ENCODE assay signal across 1 cellular context in genomic region chr4:54066718-54067129, GRCh38.
TF ChIP-seq lines count a peak whose summit lies in the region.

No MANE protein-coding gene starts in this region.

TF ChIP-seq in IMR-90, 13 proteins besides CTCF, POLR2A, EP300 and RAD21:
- TF ChIP-seq BHLHE40 (IDR thresholded peaks at IDR 0.05; ENCODE audit: low read depth, low read length) = no peak
- TF ChIP-seq CHD1 (IDR thresholded peaks at IDR 0.05; ENCODE audit: low read depth, low read length) = no peak
- no peak for TF ChIP-seq CEBPB (IDR thresholded peaks at IDR 0.05; ENCODE audit: low read depth, low read length)
- TF ChIP-seq MXI1 (IDR thresholded peaks at IDR 0.05; ENCODE audit: borderline replicate concordance, low read depth, low read length) = no peak
- TF ChIP-seq MAFK (IDR thresholded peaks at IDR 0.05; ENCODE audit: low read depth, low read length) = no peak
- TF ChIP-seq ELK1 (IDR thresholded peaks at IDR 0.05; ENCODE audit: borderline replicate concordance, low read depth, low read length) = no peak
- no peak for TF ChIP-seq SMC3 (IDR thresholded peaks at IDR 0.05; ENCODE audit: low read depth, low read length)
- TF ChIP-seq RFX5 (IDR thresholded peaks at IDR 0.05; ENCODE audit: low read depth, low read length) = no peak
- TF ChIP-seq, protein P1, sequence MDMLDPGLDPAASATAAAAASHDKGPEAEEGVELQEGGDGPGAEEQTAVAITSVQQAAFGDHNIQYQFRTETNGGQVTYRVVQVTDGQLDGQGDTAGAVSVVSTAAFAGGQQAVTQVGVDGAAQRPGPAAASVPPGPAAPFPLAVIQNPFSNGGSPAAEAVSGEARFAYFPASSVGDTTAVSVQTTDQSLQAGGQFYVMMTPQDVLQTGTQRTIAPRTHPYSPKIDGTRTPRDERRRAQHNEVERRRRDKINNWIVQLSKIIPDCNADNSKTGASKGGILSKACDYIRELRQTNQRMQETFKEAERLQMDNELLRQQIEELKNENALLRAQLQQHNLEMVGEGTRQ (IDR thresholded peaks at IDR 0.05; ENCODE audit: low read depth, low read length) = no peak
- TF ChIP-seq RCOR1 (IDR thresholded peaks at IDR 0.05; ENCODE audit: insufficient replicate concordance, low read length) = no peak
- TF ChIP-seq FOS (IDR thresholded peaks at IDR 0.05; ENCODE audit: low read depth, low read length) = no peak
- no peak for TF ChIP-seq NFE2L2 (IDR thresholded peaks at IDR 0.05; ENCODE audit: low read depth, low read length)
- TF ChIP-seq MAZ (IDR thresholded peaks at IDR 0.05; ENCODE audit: borderline replicate concordance, low read depth, low read length) = no peak
TF ChIP-seq in IMR-90: peak in this region for 0.
